Comparison of ENCODE assay signal across 17 cellular contexts in genomic region chr11:62471603-62472002, GRCh38. TPM values are rescaled to one million over a fixed set of nuclear protein-coding genes. Genes with fewer than 3 reads are reported as not detected.
"Had no signal": no experiment of that assay in that cellular context is flagged by ENCODE, and none has a peak within 500 bp of the region (broad histone marks: within the 10 kb centered on the region; RNA-seq: fewer than 3 reads in every experiment).

No MANE protein-coding gene starts in this region.

- H3K36me3 Mint-ChIP-seq: activated CD8-positive, alpha-beta memory T cell treated with anti-CD3 and anti-CD28 coated beads, Interleukin-2, amount 10 ng/mL, durations not matched to agents 7 days and 5 days; activated naive CD8-positive, alpha-beta T cell; brain had no signal

- DNase-seq: activated CD4-positive, alpha-beta T cell treated with anti-CD3 and anti-CD28 coated beads, Interleukin-2, amount 50 U/mL, for 48 hours; activated CD4-positive, CD25-positive, alpha-beta regulatory T cell treated with anti-CD3 and anti-CD28 coated beads, Interleukin-2, amount 50 U/mL, for 72 hours; activated CD8-positive, alpha-beta memory T cell treated with anti-CD3 and anti-CD28 coated beads, Interleukin-2, amount 10 ng/mL, durations not matched to agents 7 days and 5 days; activated effector memory CD4-positive, alpha-beta T cell treated with anti-CD3 and anti-CD28 coated beads, Interleukin-2, amount 50 U/mL, for 16 hours; activated T-cell treated with anti-CD3 and anti-CD28 coated beads, Interleukin-2, amount 50 U/mL, for 24 hours; cerebellar nuclear complex; stimulated activated CD4-positive, alpha-beta T cell treated with anti-CD3 and anti-CD28 coated beads, Interleukin-4, amount 100 ng/mL, for 24 hours had no signal

- H3K27ac ChIP-seq: thoracic aorta had no signal

- H3K27me3 ChIP-seq: ovary had no signal

- H3K4me3 Mint-ChIP-seq: activated CD8-positive, alpha-beta memory T cell treated with anti-CD3 and anti-CD28 coated beads, Interleukin-2, amount 10 ng/mL, durations not matched to agents 7 days and 5 days; activated naive CD8-positive, alpha-beta T cell; activated T-cell treated with anti-CD3 and anti-CD28 coated beads, Interleukin-2, amount 50 U/mL, for 24 hours; brain; stimulated activated naive CD8-positive, alpha-beta T cell treated with anti-CD3 and anti-CD28 coated beads, Interleukin-15, Interleukin-2, amounts not matched to agents 100 ng/mL and 50 ng/mL, for 24 hours had no signal

- H3K9me3 Mint-ChIP-seq: activated T-cell treated with anti-CD3 and anti-CD28 coated beads, Interleukin-2, amount 50 U/mL, for 24 hours; brain; stimulated activated naive CD8-positive, alpha-beta T cell treated with anti-CD3 and anti-CD28 coated beads, Interleukin-15, Interleukin-2, amounts not matched to agents 100 ng/mL and 50 ng/mL, for 24 hours had no signal

- H3K9me3 ChIP-seq: ovary, thoracic aorta had no signal

- ATAC-seq: activated CD8-positive, alpha-beta memory T cell treated with anti-CD3 and anti-CD28 coated beads, Interleukin-2, amount 10 ng/mL, durations not matched to agents 7 days and 5 days had no signal

- H3K27ac Mint-ChIP-seq: activated CD8-positive, alpha-beta memory T cell treated with anti-CD3 and anti-CD28 coated beads, Interleukin-2, amount 10 ng/mL, durations not matched to agents 7 days and 5 days; activated naive CD8-positive, alpha-beta T cell; activated T-cell treated with anti-CD3 and anti-CD28 coated beads, Interleukin-2, amount 50 U/mL, for 24 hours; stimulated activated naive CD8-positive, alpha-beta T cell treated with anti-CD3 and anti-CD28 coated beads, Interleukin-15, Interleukin-2, amounts not matched to agents 100 ng/mL and 50 ng/mL, for 24 hours had no signal

- H3K27me3 Mint-ChIP-seq: activated CD8-positive, alpha-beta memory T cell treated with anti-CD3 and anti-CD28 coated beads, Interleukin-2, amount 10 ng/mL, durations not matched to agents 7 days and 5 days; activated naive CD8-positive, alpha-beta T cell; activated T-cell treated with anti-CD3 and anti-CD28 coated beads, Interleukin-2, amount 50 U/mL, for 24 hours; stimulated activated naive CD8-positive, alpha-beta T cell treated with anti-CD3 and anti-CD28 coated beads, Interleukin-15, Interleukin-2, amounts not matched to agents 100 ng/mL and 50 ng/mL, for 24 hours had no signal

- H3K36me3 ChIP-seq: ovary, thoracic aorta had no signal

- H3K4me3 ChIP-seq: ovary, thoracic aorta had no signal

RNA-seq across cellular contexts. Expression of gene SCGB1A1, which starts 52.8 kb away (rescaled TPM):
- total RNA-seq: activated CD8-positive, alpha-beta memory T cell treated with anti-CD3 and anti-CD28 coated beads, Interleukin-2, amount 10 ng/mL, durations not matched to agents 7 days and 5 days; dermis microvascular lymphatic vessel endothelial cell; left colon; lung microvascular endothelial cell; renal cortical epithelial cell; thoracic aorta had no signal
- polyA plus RNA-seq: neural cell, ovary had no signal
